Comparison of ENCODE assay signal across 8 cellular contexts in the genomic region with DNA sequence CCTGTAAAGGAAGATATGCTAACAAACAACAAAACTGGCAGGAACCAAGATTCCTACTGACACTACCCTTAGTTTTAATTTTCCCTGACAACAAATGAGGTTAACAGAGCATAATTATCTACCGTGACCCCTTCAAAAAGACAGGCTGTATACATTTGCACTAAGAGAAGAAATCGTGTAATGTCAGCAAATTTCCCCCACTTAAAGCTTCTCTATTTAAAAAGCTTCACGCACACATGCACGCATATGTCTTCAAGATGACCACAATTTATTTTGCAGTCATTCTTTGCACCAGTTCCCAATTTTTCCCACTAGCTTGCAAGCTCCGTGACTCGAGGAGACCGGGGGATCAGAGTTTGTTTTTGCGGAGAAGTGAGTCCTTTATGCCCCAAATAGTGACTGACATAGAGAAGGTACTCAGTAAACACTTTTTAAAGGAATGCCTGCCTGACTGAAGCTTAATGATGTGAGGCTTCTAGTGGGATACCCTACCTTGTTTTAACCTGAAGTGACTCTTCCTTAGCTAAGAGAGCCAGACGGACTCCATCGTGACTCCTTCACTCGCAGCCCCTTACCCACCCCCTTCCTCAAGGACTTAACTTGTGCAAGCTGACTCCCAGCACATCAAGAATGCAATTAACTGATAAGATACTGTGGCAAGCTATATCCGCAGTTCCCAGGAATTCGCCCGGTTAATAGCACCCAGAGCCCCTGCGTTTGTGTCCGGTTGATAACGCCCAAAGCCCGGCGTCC. TPM values are rescaled to one million over a fixed set of nuclear protein-coding genes. Genes with fewer than 3 reads are reported as not detected.
DNase-seq lines count a peak whose midpoint lies in the region; ATAC-seq and TF ChIP-seq lines count a peak whose summit lies in the region.

No MANE protein-coding gene starts in this region.

- DNase-seq in DMS114 treated with DMSO at 0.1 percent for 48 hours (lab: John Stamatoyannopoulos, UW; ENCODE audit: unreplicated experiment) = peak; percentile 83
- no peak for DNase-seq in activated T-cell treated with anti-CD3 and anti-CD28 coated beads, Interleukin-2, amount 50 U/mL, for 4 hours
- DNase-seq in progenitor cell of endocrine pancreas (ENCODE audit: low spot score, unreplicated experiment) = no peak
- no peak for DNase-seq in activated CD4-positive, CD25-positive, alpha-beta regulatory T cell treated with anti-CD3 and anti-CD28 coated beads, Interleukin-2, amount 50 U/mL, for 72 hours

- ATAC-seq in activated T-cell treated with anti-CD3 and anti-CD28 coated beads, Interleukin-2, amount 50 U/mL, for 4 hours = no peak
- ATAC-seq in gastroesophageal sphincter = no peak
- ATAC-seq in HG02840 (IDR thresholded peaks at IDR 0.05; ENCODE audit: low FRiP score, unreplicated experiment) = no peak
- no peak for ATAC-seq in HG02642 (IDR thresholded peaks at IDR 0.05; ENCODE audit: poor library complexity, unreplicated experiment)

- H3K9me3 Mint-ChIP-seq in activated T-cell treated with anti-CD3 and anti-CD28 coated beads, Interleukin-2, amount 50 U/mL, for 4 hours = no peaks in the 10 kb centered on the region
- H3K9me3 Mint-ChIP-seq in progenitor cell of endocrine pancreas (ENCODE audit: low read depth) = no peaks in the 10 kb centered on the region

- no peak for TF ChIP-seq EP300 in gastroesophageal sphincter (IDR thresholded peaks at IDR 0.05)

- peak overlapping the region; percentile 87 to 91 for H3K4me3 ChIP-seq in gastroesophageal sphincter

- H3K27ac ChIP-seq in KOPT-K1 (ENCODE audit: low read depth, low read length, poor library complexity, severe bottlenecking) (peak overlapping the region; percentile 87), gastroesophageal sphincter (peak overlapping the region; percentile 90 to 98 (median 95))

- H3K9me3 ChIP-seq in KOPT-K1 (ENCODE audit: insufficient read depth, low read length, poor library complexity, severe bottlenecking) (no peaks in the 10 kb centered on the region), gastroesophageal sphincter (no peaks in the 10 kb centered on the region)

- no peaks in the 10 kb centered on the region for H3K36me3 ChIP-seq in KOPT-K1 (ENCODE audit: insufficient read depth, low read length)
- H3K36me3 ChIP-seq in gastroesophageal sphincter = no peaks in the 10 kb centered on the region

- H3K4me3 Mint-ChIP-seq in activated T-cell treated with anti-CD3 and anti-CD28 coated beads, Interleukin-2, amount 50 U/mL, for 4 hours = peak overlapping the region; percentile 94
- peak overlapping the region; percentile 84 for H3K4me3 Mint-ChIP-seq in progenitor cell of endocrine pancreas (ENCODE audit: low read depth)

- no peaks in the 10 kb centered on the region for H3K36me3 Mint-ChIP-seq in activated T-cell treated with anti-CD3 and anti-CD28 coated beads, Interleukin-2, amount 50 U/mL, for 4 hours (ENCODE audit: insufficient read depth)
- peaks cover 2% of the 10 kb centered on the region for H3K36me3 Mint-ChIP-seq in progenitor cell of endocrine pancreas (ENCODE audit: insufficient read depth)

- peaks cover 0 to 36% (median 23%) of the 10 kb centered on the region in 3 donors for H3K4me1 ChIP-seq in gastroesophageal sphincter

- 7 to 13% methylated on average over 16 to 19 of the region's 19 CpGs for WGBS in gastroesophageal sphincter (ENCODE audit: low coverage in 1 of 2), 2 donors

- no peak for TF ChIP-seq POLR2A in gastroesophageal sphincter (IDR thresholded peaks at IDR 0.05)

- H3K27ac Mint-ChIP-seq in progenitor cell of endocrine pancreas = peak overlapping the region; percentile 99

- H3K27me3 ChIP-seq in gastroesophageal sphincter = no peaks in the 10 kb centered on the region

- peaks cover 23% of the 10 kb centered on the region for H3K4me1 Mint-ChIP-seq in activated T-cell treated with anti-CD3 and anti-CD28 coated beads, Interleukin-2, amount 50 U/mL, for 4 hours (ENCODE audit: low read depth)
- peaks cover 45% of the 10 kb centered on the region for H3K4me1 Mint-ChIP-seq in progenitor cell of endocrine pancreas (ENCODE audit: low read depth)

- TF ChIP-seq CTCF in gastroesophageal sphincter (IDR thresholded peaks at IDR 0.05) (no peak), progenitor cell of endocrine pancreas (IDR thresholded peaks at IDR 0.05; ENCODE audit: unreplicated experiment) (no peak)

- H3K27me3 Mint-ChIP-seq in activated T-cell treated with anti-CD3 and anti-CD28 coated beads, Interleukin-2, amount 50 U/mL, for 4 hours (ENCODE audit: low read depth) = no peaks in the 10 kb centered on the region
- no peaks in the 10 kb centered on the region for H3K27me3 Mint-ChIP-seq in progenitor cell of endocrine pancreas

RNA-seq across cellular contexts. Expression of a gene that starts 9.3 kb away (rescaled TPM):
- total RNA-seq in activated T-cell treated with anti-CD3 and anti-CD28 coated beads, Interleukin-2, amount 50 U/mL, for 4 hours = 10 to 100 TPM; 35.5 to 41.8 (median 38.4) TPM
- 10 to 100 TPM; 15.8 to 32.8 (median 27.2) TPM for total RNA-seq in gastroesophageal sphincter
- 41.3 and 45.8 TPM in 2 replicates for total RNA-seq in progenitor cell of endocrine pancreas

RNA-seq across cellular contexts. Expression of a gene that starts 19.0 kb away (rescaled TPM):
- total RNA-seq in activated T-cell treated with anti-CD3 and anti-CD28 coated beads, Interleukin-2, amount 50 U/mL, for 4 hours = 10 to 100 TPM; 14.9 to 15.9 (median 15.3) TPM
- total RNA-seq in gastroesophageal sphincter (100 to 1,000 TPM; 130 to 154 (median 143) TPM), progenitor cell of endocrine pancreas (220 and 226 TPM in 2 replicates)

Comparison
In these comparisons a context has a peak if more than half of its experiments do, and no peak if none do; other contexts are left out.
1. RNA of a gene that starts 19.0 kb away (total RNA-seq): 220 to 226 TPM in progenitor cell of endocrine pancreas and 130 to 154 TPM in gastroesophageal sphincter; 14.9 to 15.9 TPM in activated T-cell treated with anti-CD3 and anti-CD28 coated beads, Interleukin-2, amount 50 U/mL, for 4 hours; every median in the first group is over 4 times any median in the second.